24 cellular contexts compared by ENCODE assay signal in the genomic region with DNA sequence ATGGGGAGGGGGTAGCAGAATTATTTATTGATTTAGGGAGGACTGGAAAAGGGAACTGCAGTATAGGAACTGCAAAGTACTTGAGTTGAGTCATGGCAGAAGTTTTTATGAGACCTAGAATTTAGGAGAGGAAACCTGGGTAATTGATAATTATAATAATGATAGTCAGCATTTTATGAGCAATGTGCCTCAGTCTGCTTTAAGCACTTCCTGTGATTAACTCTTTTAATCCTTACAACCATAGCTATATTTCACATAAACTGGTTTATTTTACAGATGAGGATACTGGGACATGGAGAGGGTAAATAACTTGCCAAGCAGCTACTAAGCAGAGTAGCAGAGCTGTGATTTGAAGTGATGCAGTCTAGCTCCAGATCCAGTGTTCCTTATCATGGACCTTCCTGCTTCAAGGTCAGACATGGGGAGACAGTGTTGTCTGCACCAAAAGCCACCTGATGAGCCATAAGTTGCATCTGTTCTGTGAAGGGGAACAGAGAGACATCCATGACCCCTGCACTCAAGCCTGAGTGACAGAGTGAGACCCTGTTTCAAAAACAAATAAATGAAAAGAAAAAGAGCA.
"Had no signal": no experiment of that assay in that cellular context is flagged by ENCODE, and none has a peak within 500 bp of the region (broad histone marks: within the 10 kb centered on the region; RNA-seq: fewer than 3 reads in every experiment).

No MANE protein-coding gene starts in this region.

- ATAC-seq: gastroesophageal sphincter; naive thymus-derived CD4-positive, alpha-beta T cell; psoas muscle; sciatic nerve; stimulated activated naive B cell treated with anti-CD40 and anti-IgM and Interleukin-4, amounts not matched to agents 10 μg/mL and 1 μg/mL and 100 μg/mL, for 72 hours; stimulated activated naive CD8-positive, alpha-beta T cell treated with anti-CD3 and anti-CD28 coated beads, Interleukin-15, amount 100 ng/mL, for 72 hours had no signal

- DNase-seq: effector memory CD4-positive, alpha-beta T cell; esophagus squamous epithelium; foreskin fibroblast; glutamatergic neuron; kidney; left cardiac atrium; left ventricle myocardium inferior; mesenchymal stem cell; naive thymus-derived CD4-positive, alpha-beta T cell; nephron progenitor cell; psoas muscle; retina; spleen; stimulated activated CD4-positive, alpha-beta T cell treated with anti-CD3 and anti-CD28 coated beads, Interleukin-15, amount 100 ng/mL, for 24 hours; stimulated activated CD4-positive, alpha-beta T cell treated with anti-CD3 and anti-CD28 coated beads, Interleukin-1b, Interleukin-23, amount 100 ng/mL, for 48 hours; stimulated activated CD4-positive, alpha-beta T cell treated with anti-CD3 and anti-CD28 coated beads, Interleukin-4, amount 100 ng/mL, for 4 hours; stimulated activated naive B cell treated with anti-CD40 and anti-IgM and Interleukin-4, amounts not matched to agents 10 μg/mL and 1 μg/mL and 100 μg/mL, for 72 hours; stimulated activated naive CD8-positive, alpha-beta T cell treated with anti-CD3 and anti-CD28 coated beads, Interleukin-15, amount 100 ng/mL, for 72 hours; testis had no signal

- H3K27ac ChIP-seq: esophagus squamous epithelium, gastroesophageal sphincter, left ventricle myocardium inferior, neutrophil, psoas muscle, spleen, testis, tibial nerve had no signal

- FAIRE-seq: kidney had no signal

- H3K4me3 ChIP-seq: esophagus squamous epithelium, gastroesophageal sphincter, left ventricle myocardium inferior, lung, psoas muscle, spleen, testis, tibial nerve had no signal

- H3K4me1 ChIP-seq: psoas muscle, spleen had no signal

- H3K27me3 ChIP-seq: esophagus squamous epithelium, gastroesophageal sphincter, neutrophil, spleen, testis, tibial nerve had no signal

- H3K36me3 ChIP-seq: esophagus squamous epithelium, gastroesophageal sphincter, left ventricle myocardium inferior, neutrophil, spleen, tibial nerve had no signal

- H3K9me3 ChIP-seq: esophagus squamous epithelium, gastroesophageal sphincter, left ventricle myocardium inferior, neutrophil, psoas muscle, spleen, testis, tibial nerve had no signal
